In genomic region chr9:73270967-73271722, GRCh38 we compare ENCODE assay signal across 8 cellular contexts.
DNase-seq lines count a peak whose midpoint lies in the region; ATAC-seq and TF ChIP-seq lines count a peak whose summit lies in the region.

No MANE protein-coding gene starts in this region.

- no peaks in the 10 kb centered on the region for H3K4me1 ChIP-seq in right atrium auricular region

- H3K9me3 ChIP-seq in right atrium auricular region, result no peaks in the 10 kb centered on the region

- no peaks in the 10 kb centered on the region for H3K36me3 ChIP-seq in right atrium auricular region

- H3K4me3 ChIP-seq in fibroblast of villous mesenchyme (ENCODE audit: low read depth, low read length) (no peak overlapping the region), right atrium auricular region (no peak overlapping the region)

- no peak overlapping the region for H3K27ac ChIP-seq in right atrium auricular region

- ATAC-seq in HG02840 (IDR thresholded peaks at IDR 0.05; ENCODE audit: low FRiP score, unreplicated experiment), result no peak

- no peaks in the 10 kb centered on the region for H3K27me3 ChIP-seq in right atrium auricular region

- DNase-seq in AG09319 (ENCODE audit: extremely low read depth, low read depth) (peak; percentile 38), HCEC 1CT (peak; percentile 93), NCI-H460 (ENCODE audit: extremely low read depth, low read depth) (peak; percentile 72), fibroblast of villous mesenchyme (ENCODE audit: low read depth) (peak; percentile 88), right atrium auricular region (ENCODE audit: low spot score) (no peak), GM13976 (ENCODE audit: low spot score) (no peak), cerebellum (ENCODE audit: low spot score) (no peak)

- TF ChIP-seq CTCF in AG09319 (IDR thresholded peaks at IDR 0.05; ENCODE audit: low read depth, low read length), result no peak
- TF ChIP-seq CTCF in fibroblast of villous mesenchyme (IDR thresholded peaks at IDR 0.05; ENCODE audit: insufficient read depth, low read depth, low read length), result no peak
- no peak for TF ChIP-seq CTCF in right atrium auricular region (IDR thresholded peaks at IDR 0.05)
- no peak for TF ChIP-seq CTCF in GM13976 (IDR thresholded peaks at IDR 0.05; ENCODE audit: borderline replicate concordance, control extremely low read depth, extremely low read depth, insufficient read depth, missing control alignments)

- in situ Hi-C loops in GM13976 (cut with MboI; ENCODE audit: low sequenced_read_pairs, unreplicated experiment), result no loop called here

Comparison
In these comparisons a context has a peak if more than half of its experiments do, and no peak if none do; other contexts are left out.
1. DNase-seq: peak in AG09319 (single experiment), HCEC 1CT (single experiment), NCI-H460 (single experiment) and fibroblast of villous mesenchyme (single experiment); none in right atrium auricular region (single experiment), GM13976 (single experiment) and cerebellum (single experiment).